In genomic region chr15:83108266-83109219, GRCh38 we compare ENCODE assay signal across 8 cellular contexts. TPM values are rescaled to one million over a fixed set of nuclear protein-coding genes. Genes with fewer than 3 reads are reported as not detected.
DNase-seq lines count a peak whose midpoint lies in the region; ATAC-seq and TF ChIP-seq lines count a peak whose summit lies in the region.

No MANE protein-coding gene starts in this region.

- peaks cover 44% of the 10 kb centered on the region for H3K4me1 Mint-ChIP-seq in activated T-helper 1 cell treated with anti-CD3 and anti-CD28 coated beads, Interleukin-12 subunit alpha, Interleukin-12 subunit beta, Interleukin-2, Interleukin-4 antibody, amounts not matched to agents 30 ng/mL and 10 ng/mL and 1 ng/mL, durations not matched to agents 14 hours and 24 hours and 36 hours (ENCODE audit: low read depth)

- H3K27ac Mint-ChIP-seq in activated T-helper 1 cell treated with anti-CD3 and anti-CD28 coated beads, Interleukin-12 subunit alpha, Interleukin-12 subunit beta, Interleukin-2, Interleukin-4 antibody, amounts not matched to agents 30 ng/mL and 10 ng/mL and 1 ng/mL, durations not matched to agents 14 hours and 24 hours and 36 hours, result peak overlapping the region; percentile 86

- H3K79me1 ChIP-seq in IMR-90 (ENCODE audit: low read depth in 1 of 2, low read length in 2 of 2), result peaks cover 8 to 41% of the 10 kb centered on the region in 2 experiments; a peak in 3 of 4 replicates

- H2AFZ ChIP-seq in IMR-90 (replicated peaks; ENCODE audit: low read length, poor library complexity), result peak overlapping the region; percentile 91

- no peak for TF ChIP-seq RAD21 in IMR-90 (IDR thresholded peaks at IDR 0.05; ENCODE audit: low read length)

- H3K9ac ChIP-seq in IMR-90 (ENCODE audit: low read depth, low read length), result no peak overlapping the region
- no peak overlapping the region for H3K9ac ChIP-seq in skeletal muscle satellite cell (ENCODE audit: low read depth, low read length)

- dilution Hi-C loops in IMR-90 (cut with HindIII; ENCODE audit: low sequenced_read_pairs, unreplicated experiment), result no loop called here

- H4K8ac ChIP-seq in IMR-90 (ENCODE audit: low read depth in 2 of 2, low read length in 2 of 2), result peak overlapping the region; percentile 27 to 79; a peak in 3 of 4 replicates

- WGBS in IMR-90 (ENCODE audit: extremely low coverage in 2 of 2, insufficient read length in 1 of 2), 2 experiments, result 83% methylated on average over 6 of the region's 21 CpGs; no CpG with 5 or more reads in 1 of the 2 experiments
- WGBS in right cardiac atrium, result 31% methylated on average over 21 of the region's 21 CpGs

- H3K27me3 ChIP-seq in IMR-90 (ENCODE audit: control insufficient read depth, insufficient read depth, low read length) (no peaks in the 10 kb centered on the region), right cardiac atrium (ENCODE audit: control insufficient read depth, insufficient read depth) (no peaks in the 10 kb centered on the region), skeletal muscle satellite cell (ENCODE audit: control insufficient read depth, insufficient read depth, low read length) (peaks cover 8% of the 10 kb centered on the region)

- DNase-seq in EL (peak; percentile 39), IMR-90 (peak; percentile 52), right cardiac atrium (peak; percentile 62 to 83 (median 82)), NCI-H1105 treated with DMSO at 0.1 percent for 48 hours (lab: John Stamatoyannopoulos, UW) (no peak), AG08395 (ENCODE audit: low spot score) (no peak)
- DNase-seq in activated T-helper 1 cell treated with anti-CD3 and anti-CD28 coated beads, Interleukin-12 subunit alpha, Interleukin-12 subunit beta, Interleukin-2, Interleukin-4 antibody, amounts not matched to agents 30 ng/mL and 10 ng/mL and 1 ng/mL, durations not matched to agents 14 hours and 24 hours and 36 hours (ENCODE audit: low spot score), result peak; percentile 27

- BruUV-seq in IMR-90 (replicated peaks; lab: Mats Ljungman, UMichigan), result no TSS peak

- H3K9me3 ChIP-seq in IMR-90 (ENCODE audit: control insufficient read depth, insufficient read depth, low read length), result no peaks in the 10 kb centered on the region
- no peaks in the 10 kb centered on the region for H3K9me3 ChIP-seq in right cardiac atrium (ENCODE audit: control insufficient read depth, low read length)
- no peaks in the 10 kb centered on the region for H3K9me3 ChIP-seq in skeletal muscle satellite cell (replicated peaks; ENCODE audit: low read length)

- TF ChIP-seq POLR2A in IMR-90 (IDR thresholded peaks at IDR 0.05; ENCODE audit: low read depth, low read length), result no peak

- H3K4me1 ChIP-seq in IMR-90 (ENCODE audit: control insufficient read depth, insufficient read depth, low read length) (peaks cover 18% of the 10 kb centered on the region), right cardiac atrium (ENCODE audit: control insufficient read depth, insufficient read depth, low read length) (peaks cover 10% of the 10 kb centered on the region), skeletal muscle satellite cell (ENCODE audit: control insufficient read depth, insufficient read depth, low read length) (peaks cover 32% of the 10 kb centered on the region)

- H4K20me1 ChIP-seq in IMR-90 (ENCODE audit: insufficient read depth, low read length), result peaks cover 3% of the 10 kb centered on the region; the same call in 1 of the 2 replicates

- H3K9me1 ChIP-seq in IMR-90 (ENCODE audit: insufficient read depth, low read length), result peaks cover 27% of the 10 kb centered on the region

- peak overlapping the region; percentile 94 for H3K4me3 Mint-ChIP-seq in activated T-helper 1 cell treated with anti-CD3 and anti-CD28 coated beads, Interleukin-12 subunit alpha, Interleukin-12 subunit beta, Interleukin-2, Interleukin-4 antibody, amounts not matched to agents 30 ng/mL and 10 ng/mL and 1 ng/mL, durations not matched to agents 14 hours and 24 hours and 36 hours

- POLR2A ChIA-PET in IMR-90 (lab: Charles Lee; ENCODE audit: unreplicated experiment), result no interaction called here

- peaks cover 11% of the 10 kb centered on the region for H3K27me3 Mint-ChIP-seq in activated T-helper 1 cell treated with anti-CD3 and anti-CD28 coated beads, Interleukin-12 subunit alpha, Interleukin-12 subunit beta, Interleukin-2, Interleukin-4 antibody, amounts not matched to agents 30 ng/mL and 10 ng/mL and 1 ng/mL, durations not matched to agents 14 hours and 24 hours and 36 hours (ENCODE audit: insufficient read depth)

- H3K27ac ChIP-seq in IMR-90 (ENCODE audit: insufficient read depth, low read length) (no peak overlapping the region), right cardiac atrium (ENCODE audit: low read length) (peak overlapping the region; percentile 45)

- no peak overlapping the region for H3K18ac ChIP-seq in IMR-90 (ENCODE audit: low read depth, low read length)

- H3K14ac ChIP-seq in IMR-90 (replicated peaks; ENCODE audit: low read depth, low read length), result peak overlapping the region; percentile 75; the same call in 1 of the 2 replicates

- H2AK5ac ChIP-seq in IMR-90 (ENCODE audit: low read depth, low read length), result peak overlapping the region; percentile 92

- CTCF ChIA-PET in IMR-90 (lab: Yijun Ruan, JAX), result interaction anchor here (0.7 to 1.1 kb wide), 2 partner anchors 97 to 177 kb away, joined by 3 read pairs; partner anchors contain the start of gene C15orf40

- H3K4me2 ChIP-seq in IMR-90 (ENCODE audit: low read depth, low read length) (peak overlapping the region; percentile 86), skeletal muscle satellite cell (ENCODE audit: low read length) (peak overlapping the region; percentile 94)

- H3K23ac ChIP-seq in IMR-90 (ENCODE audit: low read depth, low read length), result peak overlapping the region; percentile 14; the same call in 1 of the 2 replicates

- peaks cover 13% of the 10 kb centered on the region for H3K36me3 Mint-ChIP-seq in activated T-helper 1 cell treated with anti-CD3 and anti-CD28 coated beads, Interleukin-12 subunit alpha, Interleukin-12 subunit beta, Interleukin-2, Interleukin-4 antibody, amounts not matched to agents 30 ng/mL and 10 ng/mL and 1 ng/mL, durations not matched to agents 14 hours and 24 hours and 36 hours (ENCODE audit: low read depth)

- peak overlapping the region; percentile 59 for H4K91ac ChIP-seq in IMR-90 (ENCODE audit: insufficient read depth, low read depth, low read length)

- no peaks in the 10 kb centered on the region for H3K36me3 ChIP-seq in IMR-90 (ENCODE audit: control insufficient read depth, insufficient read depth, low read length)
- no peaks in the 10 kb centered on the region for H3K36me3 ChIP-seq in skeletal muscle satellite cell (ENCODE audit: insufficient read depth, low read length)

- peak overlapping the region; percentile 12 for H3K4me3 ChIP-seq in IMR-90 (ENCODE audit: insufficient read depth, low read depth, low read length)
- peak overlapping the region; percentile 59 for H3K4me3 ChIP-seq in right cardiac atrium (ENCODE audit: low read length)
- peak overlapping the region; percentile 9 for H3K4me3 ChIP-seq in skeletal muscle satellite cell (ENCODE audit: low read length)

- H2AK9ac ChIP-seq in IMR-90 (replicated peaks; ENCODE audit: low read depth, low read length, poor library complexity), result peak overlapping the region; percentile 31

- in situ Hi-C loops in IMR-90 (cut with MboI; ENCODE audit: low sequenced_read_pairs), result no loop called here

- TF ChIP-seq CTCF in IMR-90 (conservative IDR thresholded peaks at IDR 0.05; ENCODE audit: low read depth, low read length), result no peak

- H2BK20ac ChIP-seq in IMR-90 (ENCODE audit: low read depth, low read length), result peak overlapping the region; percentile 61

- no peak overlapping the region for H3K56ac ChIP-seq in IMR-90 (ENCODE audit: extremely low read depth, insufficient read depth, low read length)

- H2BK15ac ChIP-seq in IMR-90 (ENCODE audit: low read depth, low read length), result peak overlapping the region; percentile 47; the same call in 2 of the 3 replicates

- intact Hi-C loops in IMR-90 (cut with micrococcal nuclease) (no loop called here), right cardiac atrium (cut with DNase I) (no loop called here)
- intact Hi-C loops in activated T-helper 1 cell treated with anti-CD3 and anti-CD28 coated beads, Interleukin-12 subunit alpha, Interleukin-12 subunit beta, Interleukin-2, Interleukin-4 antibody, amounts not matched to agents 30 ng/mL and 10 ng/mL and 1 ng/mL, durations not matched to agents 14 hours and 24 hours and 36 hours (cut with micrococcal nuclease), result loop anchor here (1.0 to 2.0 kb wide), 3 partner anchors 41 to 100 kb away; partner anchors contain the start of gene BTBD1

- peak overlapping the region; percentile 88 for H3K4ac ChIP-seq in IMR-90 (ENCODE audit: low read depth, low read length)

- peak; percentile 71 for ATAC-seq in GM21381 (IDR thresholded peaks at IDR 0.05; ENCODE audit: unreplicated experiment)
- peak; percentile 9; the same call in 1 of the 2 replicates for ATAC-seq in IMR-90 (ENCODE audit: low read depth)
- peak; percentile 76 to 78 for ATAC-seq in right cardiac atrium

- H2BK5ac ChIP-seq in IMR-90 (ENCODE audit: low read depth, low read length, poor library complexity, severe bottlenecking), result no peak overlapping the region

- peak overlapping the region; percentile 72 for H2BK120ac ChIP-seq in IMR-90 (ENCODE audit: low read depth, low read length)

- no peaks in the 10 kb centered on the region for H3K9me3 Mint-ChIP-seq in activated T-helper 1 cell treated with anti-CD3 and anti-CD28 coated beads, Interleukin-12 subunit alpha, Interleukin-12 subunit beta, Interleukin-2, Interleukin-4 antibody, amounts not matched to agents 30 ng/mL and 10 ng/mL and 1 ng/mL, durations not matched to agents 14 hours and 24 hours and 36 hours

- H4K5ac ChIP-seq in IMR-90 (ENCODE audit: low read depth, low read length), result peak overlapping the region; percentile 6; the same call in 1 of the 2 replicates

RNA-seq across cellular contexts. Expression of gene TM6SF1, which starts 1.1 kb away (rescaled TPM):
- 1.6 and 1.9 TPM in 2 replicates for total RNA-seq in IMR-90 (2012; rRNA removed)
- 1.3 and 1.9 TPM in 2 replicates for polyA plus RNA-seq in IMR-90 (2012; rRNA removed)
- polyA plus RNA-seq in IMR-90 (2012; cell fraction: cytosol; rRNA removed), result 1.1 and 1.8 TPM in 2 replicates
- polyA plus RNA-seq in IMR-90 (2012; cell fraction: nucleus; rRNA removed; ENCODE audit: low replicate concordance), result 1.1 and 2.5 TPM in 2 replicates
- 4.5 and 5.2 TPM in 2 replicates for total RNA-seq in activated T-helper 1 cell treated with anti-CD3 and anti-CD28 coated beads, Interleukin-12 subunit alpha, Interleukin-12 subunit beta, Interleukin-2, Interleukin-4 antibody, amounts not matched to agents 30 ng/mL and 10 ng/mL and 1 ng/mL, durations not matched to agents 14 hours and 24 hours and 36 hours
- total RNA-seq in right cardiac atrium, result 10 to 100 TPM; 14.8 to 20.9 (median 16.7) TPM
- polyA plus RNA-seq in right cardiac atrium, result 13.8 TPM
- 0.44 and 0.51 TPM in 2 replicates for total RNA-seq in skeletal muscle satellite cell (2012; rRNA removed)

RNA-seq across cellular contexts. Expression of gene BTBD1, which starts 41.5 kb away (rescaled TPM):
- total RNA-seq in IMR-90 (2012; rRNA removed) (78.7 and 90.5 TPM in 2 replicates), right cardiac atrium (100 to 1,000 TPM; 113 to 134 (median 128) TPM)
- polyA plus RNA-seq in IMR-90 (2012; rRNA removed) (32.8 and 39.3 TPM in 2 replicates), right cardiac atrium (47.6 TPM)
- 12.1 and 20.3 TPM in 2 replicates for polyA plus RNA-seq in IMR-90 (2012; cell fraction: cytosol; rRNA removed)
- polyA plus RNA-seq in IMR-90 (2012; cell fraction: nucleus; rRNA removed; ENCODE audit: low replicate concordance), result 9.5 and 22.4 TPM in 2 replicates
- total RNA-seq in activated T-helper 1 cell treated with anti-CD3 and anti-CD28 coated beads, Interleukin-12 subunit alpha, Interleukin-12 subunit beta, Interleukin-2, Interleukin-4 antibody, amounts not matched to agents 30 ng/mL and 10 ng/mL and 1 ng/mL, durations not matched to agents 14 hours and 24 hours and 36 hours, result 61.7 and 61.8 TPM in 2 replicates
- 101 and 107 TPM in 2 replicates for total RNA-seq in skeletal muscle satellite cell (2012; rRNA removed)

Comparison
In these comparisons a context has a peak if more than half of its experiments do, and no peak if none do; other contexts are left out.
1. DNase-seq: peak in EL (single experiment), IMR-90 (single experiment), activated T-helper 1 cell treated with anti-CD3 and anti-CD28 coated beads, Interleukin-12 subunit alpha, Interleukin-12 subunit beta, Interleukin-2, Interleukin-4 antibody, amounts not matched to agents 30 ng/mL and 10 ng/mL and 1 ng/mL, durations not matched to agents 14 hours and 24 hours and 36 hours (single experiment) and right cardiac atrium (3 of 3); none in NCI-H1105 treated with DMSO at 0.1 percent for 48 hours (single experiment) and AG08395 (single experiment).
2. ATAC-seq: peak in every context shown above with its lines; median percentile 77 in right cardiac atrium; 71 in GM21381; 9 in IMR-90.
3. H3K4me3 ChIP-seq: peak in every context shown above with its lines; median percentile 59 in right cardiac atrium; 12 in IMR-90; 9 in skeletal muscle satellite cell.